In the genomic region with DNA sequence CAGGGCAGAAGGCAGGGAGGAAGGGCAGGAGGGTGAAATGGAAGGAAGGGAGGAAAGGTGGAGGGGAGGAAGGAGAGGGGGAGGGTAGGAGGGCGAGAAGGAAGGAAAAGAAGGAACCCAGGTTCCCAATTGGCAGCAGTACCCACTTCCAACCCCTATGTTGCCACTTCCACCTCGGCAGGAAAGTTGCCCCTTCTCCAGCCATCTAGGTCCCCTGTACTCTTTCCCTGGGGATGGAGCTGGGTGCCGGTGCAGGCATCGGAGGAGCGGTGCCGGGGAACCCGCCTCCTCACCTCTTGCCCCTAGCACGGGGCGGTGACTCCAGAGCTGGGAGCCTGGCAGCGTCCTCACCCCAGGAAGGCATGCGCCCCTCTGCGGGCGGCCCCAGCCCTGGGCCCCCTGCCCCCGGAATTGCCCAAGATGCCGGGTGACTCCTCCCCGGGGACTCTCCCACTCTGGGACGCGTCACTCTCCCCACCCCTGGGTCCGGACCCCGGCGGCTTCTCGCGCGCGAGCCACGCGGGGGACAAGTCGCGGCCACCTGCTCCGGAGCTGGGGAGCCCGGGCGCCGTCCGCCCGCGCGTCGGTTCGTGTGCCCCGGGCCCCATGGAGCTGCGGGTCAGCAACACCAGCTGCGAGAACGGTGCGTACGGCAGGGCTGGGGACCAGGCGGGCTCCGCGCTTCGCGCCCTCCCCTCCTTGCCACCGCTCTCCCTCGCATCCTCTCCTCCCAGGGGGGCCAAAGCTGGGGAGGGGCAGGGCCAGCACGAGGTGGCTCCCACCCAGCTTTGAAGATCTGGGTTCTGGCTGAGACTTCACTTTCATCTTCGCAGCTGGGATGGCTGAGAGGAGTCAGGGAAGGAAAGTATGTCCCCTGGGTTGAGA, we compare ENCODE assay signal across 8 cellular contexts. TPM values are rescaled to one million over a fixed set of nuclear protein-coding genes. Genes with fewer than 3 reads are reported as not detected.
DNase-seq lines count a peak whose midpoint lies in the region; ATAC-seq and TF ChIP-seq lines count a peak whose summit lies in the region.

A gene (plus strand): TSS at position 499 of the 885 bp plus-strand sequence. CDS start 108 bp downstream, at position 607.

- H3K9ac ChIP-seq in SU-DHL-6 (ENCODE audit: low read length): no peak within 1 kb of the TSS; the same call in 1 of the 2 replicates

- no peaks in the 10 kb centered on the region for H3K9me3 ChIP-seq in CD8-positive, alpha-beta T cell (ENCODE audit: low read length)
- no peaks in the 10 kb centered on the region for H3K9me3 ChIP-seq in SU-DHL-6 (ENCODE audit: insufficient read depth, low read length)
- H3K9me3 ChIP-seq in breast epithelium: no peaks in the 10 kb centered on the region

- peaks cover 10% of the 10 kb centered on the region for H3K4me1 Mint-ChIP-seq in CD8-positive, alpha-beta T cell (ENCODE audit: low read depth)

- H3K79me2 ChIP-seq in SU-DHL-6 (ENCODE audit: insufficient read depth, low read length): no peaks in the 10 kb centered on the region

- H3K9me2 ChIP-seq in SU-DHL-6 (replicated peaks; ENCODE audit: insufficient read depth, low read length): no peaks in the 10 kb centered on the region

- no peaks in the 10 kb centered on the region for H3K4me1 ChIP-seq in CD8-positive, alpha-beta T cell (ENCODE audit: insufficient read depth, low read length)
- H3K4me1 ChIP-seq in breast epithelium: peaks cover 0 to 3% of the 10 kb centered on the region in 2 donors

- DNase-seq in CD8-positive, alpha-beta T cell: no peak
- no peak for DNase-seq in breast epithelium (ENCODE audit: low spot score in 2 of 2)
- DNase-seq in stimulated activated CD4-positive, alpha-beta T cell treated with anti-CD3 and anti-CD28 coated beads, Interleukin-2, amount 100 ng/mL, for 24 hours: peak; percentile 55 to 58
- no peak for DNase-seq in NCI-H128 (lab: John Stamatoyannopoulos, UW; ENCODE audit: unreplicated experiment)
- DNase-seq in NCI-H1694 (lab: John Stamatoyannopoulos, UW): no peak

- ATAC-seq in CD8-positive, alpha-beta T cell: peak; percentile 46
- no peak for ATAC-seq in GM19351 (IDR thresholded peaks at IDR 0.05; ENCODE audit: unreplicated experiment)

- CTCF ChIA-PET in CD8-positive, alpha-beta T cell (lab: Charles Lee): interaction anchor here (0.9 to 1.8 kb wide), 2 partner anchors 10 to 17 kb away, joined by 3 to 6 read pairs; no protein-coding TSS in a partner anchor

- H3K36me3 Mint-ChIP-seq in CD8-positive, alpha-beta T cell: no peaks in the 10 kb centered on the region

- POLR2A ChIA-PET in CD8-positive, alpha-beta T cell (lab: Charles Lee): no interaction called here

- intact Hi-C loops in CD8-positive, alpha-beta T cell (cut with DNase I, micrococcal nuclease): no loop called here
- intact Hi-C loops in breast epithelium (cut with DNase I; ENCODE audit: low total_unique reads): no loop called here

- no peak within 1 kb of the TSS for H3K27ac Mint-ChIP-seq in CD8-positive, alpha-beta T cell

- H3K9me3 Mint-ChIP-seq in CD8-positive, alpha-beta T cell: no peaks in the 10 kb centered on the region

- no peak for TF ChIP-seq CTCF in CD8-positive, alpha-beta T cell (IDR thresholded peaks at IDR 0.05)
- TF ChIP-seq CTCF in SU-DHL-6 (IDR thresholded peaks at IDR 0.05; ENCODE audit: insufficient read depth, low read length, poor library complexity, severe bottlenecking): no peak
- TF ChIP-seq CTCF in breast epithelium (IDR thresholded peaks at IDR 0.05): no peak

- peak within 1 kb of the TSS; percentile 11 for H3K4me3 ChIP-seq in CD8-positive, alpha-beta T cell (ENCODE audit: low read depth, low read length)
- H3K4me3 ChIP-seq in SU-DHL-6 (ENCODE audit: insufficient read depth, low read length, poor library complexity, severe bottlenecking) (no peak within 1 kb of the TSS), breast epithelium (peak within 1 kb of the TSS; percentile 33 to 70 (median 46))

- TF ChIP-seq POLR2A in breast epithelium (IDR thresholded peaks at IDR 0.05): no peak

- H3K27ac ChIP-seq in CD8-positive, alpha-beta T cell (ENCODE audit: low read depth, low read length): no peak within 1 kb of the TSS
- H3K27ac ChIP-seq in SU-DHL-6 (ENCODE audit: low read depth, low read length): no peak within 1 kb of the TSS
- H3K27ac ChIP-seq in breast epithelium: no peak within 1 kb of the TSS
- H3K27ac ChIP-seq in layer of hippocampus (ENCODE audit: low read depth, low read length): peak within 1 kb of the TSS; percentile 90

- H3K36me3 ChIP-seq in CD8-positive, alpha-beta T cell (ENCODE audit: insufficient read depth, low read length): no peaks in the 10 kb centered on the region
- no peaks in the 10 kb centered on the region for H3K36me3 ChIP-seq in SU-DHL-6 (ENCODE audit: low read length)
- no peaks in the 10 kb centered on the region for H3K36me3 ChIP-seq in breast epithelium

- no peaks in the 10 kb centered on the region for H4K20me1 ChIP-seq in SU-DHL-6 (ENCODE audit: low read depth, low read length)

- H2AFZ ChIP-seq in SU-DHL-6 (ENCODE audit: low read depth, low read length, severe bottlenecking): peak within 1 kb of the TSS; percentile 23

- H3K27me3 ChIP-seq in CD8-positive, alpha-beta T cell (ENCODE audit: insufficient read depth, low read length): no peaks in the 10 kb centered on the region
- H3K27me3 ChIP-seq in SU-DHL-6 (ENCODE audit: low read length) (no peaks in the 10 kb centered on the region), breast epithelium (peaks cover 5 to 16% of the 10 kb centered on the region in 2 donors), layer of hippocampus (ENCODE audit: control insufficient read depth, insufficient read depth, low read length) (no peaks in the 10 kb centered on the region)

- peaks cover 24% of the 10 kb centered on the region for H3K27me3 Mint-ChIP-seq in CD8-positive, alpha-beta T cell (ENCODE audit: low read depth)

- H3F3A ChIP-seq in SU-DHL-6 (ENCODE audit: insufficient read depth): no peaks in the 10 kb centered on the region; the same call in 1 of the 2 replicates

- peak within 1 kb of the TSS; percentile 62 for H3K4me3 Mint-ChIP-seq in CD8-positive, alpha-beta T cell

- peak within 1 kb of the TSS; percentile 26 for H3K4me2 ChIP-seq in SU-DHL-6 (ENCODE audit: low read depth, low read length, poor library complexity, severe bottlenecking)

RNA-seq across cellular contexts. Expression of the gene that starts here (rescaled TPM):
- total RNA-seq in CD8-positive, alpha-beta T cell: under 1 TPM; 0.25 to 0.41 TPM
- total RNA-seq in breast epithelium: under 1 TPM; under 0.01 to 0.29 (median 0.16) TPM

Comparison
In these comparisons a context has a peak if more than half of its experiments do, and no peak if none do; other contexts are left out.
1. Peak in ATAC-seq and H3K4me3 ChIP-seq in CD8-positive, alpha-beta T cell; RNA of the gene not detected or under 1 TPM.
2. DNase-seq: peak in stimulated activated CD4-positive, alpha-beta T cell treated with anti-CD3 and anti-CD28 coated beads, Interleukin-2, amount 100 ng/mL, for 24 hours (2 of 2); none in CD8-positive, alpha-beta T cell (0 of 7), breast epithelium (0 of 2), NCI-H128 (single experiment) and NCI-H1694 (single experiment).